In the genomic region with DNA sequence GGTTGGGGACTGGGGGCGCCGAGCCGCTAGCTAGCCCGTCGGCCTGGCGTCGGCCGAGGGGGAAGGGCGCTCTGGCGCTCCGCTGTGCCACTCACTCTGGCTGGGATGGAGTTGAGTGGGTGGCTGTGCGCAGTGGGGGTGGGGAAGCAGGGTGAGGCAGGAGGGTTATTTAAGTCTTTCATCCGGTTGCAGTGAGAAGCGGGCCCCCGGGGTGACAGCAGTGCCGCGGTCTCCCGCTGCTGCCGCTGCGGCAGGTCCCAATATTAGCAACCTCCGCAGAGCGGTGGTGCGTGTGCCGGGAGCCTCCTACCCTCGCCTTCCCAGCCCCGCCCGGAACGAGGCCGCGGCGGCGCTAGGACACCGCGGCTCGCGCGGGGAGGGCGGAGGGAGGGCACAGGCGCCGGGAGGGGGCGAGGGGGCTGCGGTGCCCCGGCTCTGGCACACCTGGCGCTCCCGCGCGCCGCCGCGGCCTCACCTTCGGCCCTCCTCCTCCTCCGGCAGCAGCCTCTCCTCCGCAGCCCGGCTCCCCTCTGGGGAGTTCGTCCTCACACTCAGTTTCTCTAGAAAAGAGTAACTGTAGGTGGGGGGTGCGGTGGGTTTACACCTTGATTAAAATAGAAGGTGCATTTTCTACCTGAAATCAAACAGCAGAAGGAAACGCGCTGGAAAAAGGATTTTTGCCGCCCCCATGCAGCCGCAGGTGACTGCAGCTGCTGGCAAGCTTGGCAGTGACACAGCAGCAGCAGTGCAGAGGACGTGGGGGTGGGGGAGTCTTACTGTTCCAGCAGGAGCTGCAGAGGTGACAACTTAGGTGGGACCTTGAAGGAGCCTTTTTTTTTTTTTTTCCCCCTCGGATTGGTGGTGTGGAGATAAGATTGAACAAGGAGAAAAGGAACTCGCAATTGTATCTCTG, we compare ENCODE assay signal across 8 cellular contexts. TPM values are rescaled to one million over a fixed set of nuclear protein-coding genes. Genes with fewer than 3 reads are reported as not detected.
A peak's percentile ranks its signal among the peaks of the same experiment; 100 is the strongest.
DNase-seq lines count a peak whose midpoint lies in the region; ATAC-seq and TF ChIP-seq lines count a peak whose summit lies in the region.

No MANE protein-coding gene starts in this region.

- no TSS peak for BruUV-seq in OCI-LY7 (replicated peaks; lab: Mats Ljungman, UMichigan)

- peak overlapping the region; percentile 61; the same call in 1 of the 2 replicates for H2AFZ ChIP-seq in OCI-LY7 (ENCODE audit: low read length)

- WGBS in body of pancreas, 2 donors, result 1 to 3% methylated on average over 13 to 63 of the region's 63 CpGs

- H3K79me2 ChIP-seq in OCI-LY7 (ENCODE audit: insufficient read depth, low read depth, low read length), result no peaks in the 10 kb centered on the region

- intact Hi-C loops in OCI-LY7 (cut with micrococcal nuclease; ENCODE audit: unreplicated experiment), result loop anchor here (10.0 kb wide), 1 partner anchor 1699 kb away; no protein-coding TSS in a partner anchor
- intact Hi-C loops in body of pancreas (cut with DNase I), result no loop called here

- no peaks in the 10 kb centered on the region for H3K9me3 ChIP-seq in OCI-LY7 (ENCODE audit: low read length)
- H3K9me3 ChIP-seq in body of pancreas, result no peaks in the 10 kb centered on the region

- peak overlapping the region; percentile 54 for H3K4me3 ChIP-seq in H7 (ENCODE audit: insufficient read depth, low read depth, low read length)
- H3K4me3 ChIP-seq in OCI-LY7 (ENCODE audit: low read depth, low read length, poor library complexity, severe bottlenecking), result peak overlapping the region; percentile 90
- peak overlapping the region; percentile 36 to 38 for H3K4me3 ChIP-seq in body of pancreas

- POLR2A ChIA-PET in OCI-LY7 (lab: Charles Lee), result interaction anchor here (0.7 to 1.2 kb wide), 3 partner anchors 11 to 1278 kb away, joined by 3 to 5 read pairs (median 4); no protein-coding TSS in a partner anchor

- peak; percentile 86 for DNase-seq in H7
- DNase-seq in OCI-LY7 (ENCODE audit: low spot score), result peak; percentile 69
- peak; percentile 56 to 77 (median 64) for DNase-seq in body of pancreas
- peak; percentile 23 for DNase-seq in kidney tubule cell (ENCODE audit: low spot score)
- DNase-seq in stimulated activated CD8-positive, alpha-beta memory T cell treated with anti-CD3 and anti-CD28 coated beads, Interleukin-12 subunit alpha, Interleukin-12 subunit beta, amount 100 ng/mL, for 4 hours (ENCODE audit: low read depth), result peak; percentile 35

- peak in 2 of 3 donors; percentile 24 to 28 for TF ChIP-seq POLR2A in body of pancreas (IDR thresholded peaks at IDR 0.05)

- H3K9me2 ChIP-seq in OCI-LY7 (ENCODE audit: insufficient read depth, low read length), result no peaks in the 10 kb centered on the region

- peak overlapping the region; percentile 97 for H3K4me2 ChIP-seq in OCI-LY7 (ENCODE audit: low read length)

- peaks cover 62% of the 10 kb centered on the region for H3K27me3 ChIP-seq in H7 (ENCODE audit: control insufficient read depth, insufficient read depth, low read length)
- no peaks in the 10 kb centered on the region for H3K27me3 ChIP-seq in body of pancreas

- H3K36me3 ChIP-seq in H7 (replicated peaks; ENCODE audit: control insufficient read depth, insufficient read depth, low read length) (no peaks in the 10 kb centered on the region), OCI-LY7 (ENCODE audit: insufficient read depth, low read length) (no peaks in the 10 kb centered on the region), body of pancreas (replicated peaks in 1 of 2; ENCODE audit: insufficient read depth in 1 of 2, low read depth in 2 of 2) (no peaks in the 10 kb centered on the region)

- ATAC-seq in body of pancreas, result peak; percentile 30
- no peak for ATAC-seq in HG03159 (IDR thresholded peaks at IDR 0.05; ENCODE audit: unreplicated experiment)
- ATAC-seq in GM19328 (IDR thresholded peaks at IDR 0.05; ENCODE audit: unreplicated experiment), result no peak
- ATAC-seq in GM19467 (IDR thresholded peaks at IDR 0.05; ENCODE audit: unreplicated experiment), result no peak

- peak; percentile 21; the same call in 1 of the 2 replicates for TF ChIP-seq CTCF in OCI-LY7 (conservative IDR thresholded peaks at IDR 0.05; ENCODE audit: low read length)
- TF ChIP-seq CTCF in body of pancreas (IDR thresholded peaks at IDR 0.05), result no peak

- H3K4me1 ChIP-seq in OCI-LY7 (ENCODE audit: insufficient read depth, low read length, poor library complexity, severe bottlenecking) (peaks cover 38% of the 10 kb centered on the region), body of pancreas (peaks cover 42% of the 10 kb centered on the region)

- peaks cover 16% of the 10 kb centered on the region; the same call in 1 of the 2 replicates for H4K20me1 ChIP-seq in OCI-LY7 (ENCODE audit: insufficient read depth, low read length)

- H3K27ac ChIP-seq in OCI-LY7 (ENCODE audit: low read depth, low read length, poor library complexity, severe bottlenecking) (peak overlapping the region; percentile 47), body of pancreas (peak overlapping the region in 3 of 4 donors; percentile 51 to 77 (median 72))

- CTCF ChIA-PET in OCI-LY7 (lab: Charles Lee; ENCODE audit: unreplicated experiment), result no interaction called here

RNA-seq across cellular contexts. Expression of gene FGF9, which starts 4.5 kb away (rescaled TPM):
- 0.42 and 0.85 TPM in 2 replicates for total RNA-seq in H7 (2014; rRNA removed; shearing (Covaris generic))
- 2.2 and 4.7 TPM in 2 replicates for total RNA-seq in OCI-LY7 (2014; rRNA removed; shearing (Covaris generic))
- 11.4 and 14.4 TPM in 2 replicates for total RNA-seq in OCI-LY7 (2022)
- total RNA-seq in body of pancreas, result 1 to 10 TPM in 1 of 2 donors, under 1 TPM in 1; 0.26 to 1.3 TPM

Comparison
In these comparisons a context has a peak if more than half of its experiments do, and no peak if none do; other contexts are left out.
1. DNase-seq: peak in every context shown above with its lines; median percentile 86 in H7; 69 in OCI-LY7; 64 in body of pancreas; 35 in stimulated activated CD8-positive, alpha-beta memory T cell treated with anti-CD3 and anti-CD28 coated beads, Interleukin-12 subunit alpha, Interleukin-12 subunit beta, amount 100 ng/mL, for 4 hours; 23 in kidney tubule cell.
2. H3K4me3 ChIP-seq: peak in every context shown above with its lines; median percentile 90 in OCI-LY7; 54 in H7; 37 in body of pancreas.